11 cellular contexts compared by ENCODE assay signal in genomic region chr13:59521549-59521948, GRCh38.
"Had no signal": no experiment of that assay in that cellular context is flagged by ENCODE, and none has a peak within 500 bp of the region (broad histone marks: within the 10 kb centered on the region; RNA-seq: fewer than 3 reads in every experiment).

No MANE protein-coding gene starts in this region.

- DNase-seq: GM23248, GOT3, H7, H9, HCEC 1CT, HFFc6 had no signal

- H2AFZ ChIP-seq: GM23248, GM23338 had no signal

- H3K27ac ChIP-seq: GM23248 had no signal

- H3K36me3 ChIP-seq: HAP-1 had no signal

- H3K9ac ChIP-seq: GM23248 had no signal

- FAIRE-seq: H1, H54 had no signal

- H3K4me3 ChIP-seq: GM23248, GM23338, HAP-1 had no signal

- H3K9me3 ChIP-seq: HAP-1 had no signal

- H3K4me1 ChIP-seq: HAP-1 had no signal

- ATAC-seq: GM23338, HCT116 had no signal

- H3K4me2 ChIP-seq: GM23338 had no signal
